In the genomic region with DNA sequence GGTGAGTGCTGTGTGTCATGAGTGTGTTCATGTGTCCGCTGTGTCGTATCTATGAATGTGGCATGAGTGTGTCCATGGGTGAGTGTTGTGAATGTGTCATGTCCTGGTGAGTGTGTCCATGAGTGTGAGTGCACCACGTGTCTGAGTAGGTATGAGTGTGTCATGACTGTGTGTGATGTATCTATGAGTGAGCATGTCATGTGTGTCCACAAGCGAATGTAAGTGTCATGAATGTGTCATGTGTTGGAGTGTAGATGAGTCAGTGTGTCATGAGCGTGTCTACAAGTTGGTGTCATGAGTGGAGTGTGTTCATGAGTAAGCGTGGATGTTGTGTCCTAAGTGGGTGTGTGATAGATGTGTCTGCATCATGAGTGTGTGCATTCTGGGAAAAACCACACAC, we compare ENCODE assay signal across 23 cellular contexts.
"Had no signal": no experiment of that assay in that cellular context is flagged by ENCODE, and none has a peak within 500 bp of the region (broad histone marks: within the 10 kb centered on the region; RNA-seq: fewer than 3 reads in every experiment).

No MANE protein-coding gene starts in this region.

- H3K4me3 Mint-ChIP-seq: effector memory CD8-positive, alpha-beta T cell; naive thymus-derived CD4-positive, alpha-beta T cell; nephron; neural progenitor cell; stimulated activated effector memory CD8-positive, alpha-beta T cell treated with anti-CD3 and anti-CD28 coated beads, Interleukin-12 subunit alpha, Interleukin-12 subunit beta, amount 100 ng/mL, for 72 hours; type B pancreatic cell had no signal

- H3K27me3 ChIP-seq: gastrocnemius medialis, left lung, neural progenitor cell, right atrium auricular region, sigmoid colon, stomach, thyroid gland had no signal

- H3K4me2 ChIP-seq: neural progenitor cell had no signal

- DNase-seq: cortex of kidney; effector memory CD8-positive, alpha-beta T cell; gastrocnemius medialis; head of caudate nucleus; left cardiac atrium; left lung; mammary epithelial cell; mesendoderm; midbrain; naive thymus-derived CD4-positive, alpha-beta T cell; nucleus accumbens; sigmoid colon; stimulated activated CD4-positive, alpha-beta T cell treated with anti-CD3 and anti-CD28 coated beads, Interleukin-2, amount 100 ng/mL, for 24 hours; stimulated activated CD4-positive, alpha-beta T cell treated with anti-CD3 and anti-CD28 coated beads, Interleukin-4, amount 100 ng/mL, for 24 hours; stimulated activated naive CD4-positive, alpha-beta T cell treated with Interleukin-2 at 50 U/mL for 16 hours; stomach; thyroid gland had no signal

- ATAC-seq: effector memory CD8-positive, alpha-beta T cell; gastrocnemius medialis; left cardiac atrium; left lung; stimulated activated effector memory CD8-positive, alpha-beta T cell treated with anti-CD3 and anti-CD28 coated beads, Interleukin-12 subunit alpha, Interleukin-12 subunit beta, amount 100 ng/mL, for 72 hours had no signal

- H3K9me3 ChIP-seq: gastrocnemius medialis, prostate gland, right atrium auricular region, sigmoid colon, thyroid gland had no signal

- H3K36me3 Mint-ChIP-seq: stimulated activated effector memory CD8-positive, alpha-beta T cell treated with anti-CD3 and anti-CD28 coated beads, Interleukin-12 subunit alpha, Interleukin-12 subunit beta, amount 100 ng/mL, for 72 hours; type B pancreatic cell had no signal

- H3K36me3 ChIP-seq: gastrocnemius medialis, left lung, neural progenitor cell, prostate gland, right atrium auricular region, sigmoid colon, stomach, thyroid gland had no signal

- H3K27me3 Mint-ChIP-seq: effector memory CD8-positive, alpha-beta T cell; type B pancreatic cell had no signal

- H3K27ac Mint-ChIP-seq: effector memory CD8-positive, alpha-beta T cell; naive thymus-derived CD4-positive, alpha-beta T cell; nephron; neural progenitor cell; stimulated activated effector memory CD8-positive, alpha-beta T cell treated with anti-CD3 and anti-CD28 coated beads, Interleukin-12 subunit alpha, Interleukin-12 subunit beta, amount 100 ng/mL, for 72 hours; type B pancreatic cell had no signal

- H2AFZ ChIP-seq: neural progenitor cell had no signal

- H3K27ac ChIP-seq: gastrocnemius medialis, left lung, neural progenitor cell, prostate gland, right atrium auricular region, sigmoid colon, stomach, thyroid gland had no signal

- H3K4me1 ChIP-seq: gastrocnemius medialis, left lung, neural progenitor cell, prostate gland, right atrium auricular region, sigmoid colon, stomach, thyroid gland had no signal

- H3K9ac ChIP-seq: neural progenitor cell had no signal

- H3K4me1 Mint-ChIP-seq: naive thymus-derived CD4-positive, alpha-beta T cell; nephron; neural progenitor cell; stimulated activated effector memory CD8-positive, alpha-beta T cell treated with anti-CD3 and anti-CD28 coated beads, Interleukin-12 subunit alpha, Interleukin-12 subunit beta, amount 100 ng/mL, for 72 hours had no signal

- H3K4me3 ChIP-seq: gastrocnemius medialis, left lung, neural progenitor cell, prostate gland, right atrium auricular region, sigmoid colon, stomach, thyroid gland had no signal
